In the genomic region with DNA sequence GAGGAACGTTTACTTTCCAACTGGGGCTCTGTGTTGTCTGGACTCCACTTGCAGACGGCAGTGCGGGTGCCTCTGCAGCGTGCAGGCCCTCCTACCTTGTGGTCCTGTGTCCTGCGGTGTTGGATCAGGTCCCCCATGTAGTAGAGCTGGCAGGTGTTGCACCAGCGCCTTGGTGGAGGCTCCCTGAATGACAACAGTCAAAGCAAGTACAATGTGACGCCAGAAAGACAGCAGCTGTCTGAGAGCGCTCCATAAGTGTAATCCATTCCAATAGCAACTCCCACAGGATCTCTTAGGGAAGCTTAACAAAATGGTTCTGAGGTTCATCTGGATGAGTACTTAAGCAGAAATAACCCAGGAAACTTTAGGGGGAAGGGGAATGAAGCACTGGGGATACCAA, we compare ENCODE assay signal across 14 cellular contexts. TPM values are rescaled to one million over a fixed set of nuclear protein-coding genes. Genes with fewer than 3 reads are reported as not detected.
"Had no signal": no experiment of that assay in that cellular context is flagged by ENCODE, and none has a peak within 500 bp of the region (broad histone marks: within the 10 kb centered on the region; RNA-seq: fewer than 3 reads in every experiment).

No MANE protein-coding gene starts in this region.

- DNase-seq: activated CD4-positive, alpha-beta T cell treated with anti-CD3 and anti-CD28 coated beads, Interleukin-2, amount 50 U/mL, for 4 hours; activated gamma-delta T cell treated with Interleukin-2 at 50 U/mL for 16 hours; activated naive CD8-positive, alpha-beta T cell treated with anti-CD3 and anti-CD28 coated beads for 36 hours; activated T-cell treated with anti-CD3 and anti-CD28 coated beads, Interleukin-2, amount 50 U/mL, for 24 hours; foreskin melanocyte; heart right ventricle; left lung; pancreas; T-helper 2 cell; transverse colon had no signal

- H3K4me1 Mint-ChIP-seq: neural crest cell; stimulated activated effector memory CD8-positive, alpha-beta T cell treated with anti-CD3 and anti-CD28 coated beads, Interleukin-12 subunit alpha, Interleukin-12 subunit beta, amount 100 ng/mL, for 72 hours had no signal

- H3K27me3 Mint-ChIP-seq: activated naive CD8-positive, alpha-beta T cell treated with anti-CD3 and anti-CD28 coated beads for 36 hours; activated T-cell treated with anti-CD3 and anti-CD28 coated beads, Interleukin-2, amount 50 U/mL, for 24 hours had no signal

- H3K27ac Mint-ChIP-seq: activated naive CD8-positive, alpha-beta T cell treated with anti-CD3 and anti-CD28 coated beads for 36 hours; activated T-cell treated with anti-CD3 and anti-CD28 coated beads, Interleukin-2, amount 50 U/mL, for 24 hours; stimulated activated effector memory CD8-positive, alpha-beta T cell treated with anti-CD3 and anti-CD28 coated beads, Interleukin-12 subunit alpha, Interleukin-12 subunit beta, amount 100 ng/mL, for 72 hours had no signal

- H3K4me3 Mint-ChIP-seq: activated naive CD8-positive, alpha-beta T cell treated with anti-CD3 and anti-CD28 coated beads for 36 hours; activated T-cell treated with anti-CD3 and anti-CD28 coated beads, Interleukin-2, amount 50 U/mL, for 24 hours; neural crest cell; stimulated activated effector memory CD8-positive, alpha-beta T cell treated with anti-CD3 and anti-CD28 coated beads, Interleukin-12 subunit alpha, Interleukin-12 subunit beta, amount 100 ng/mL, for 72 hours had no signal

- H3K9me3 Mint-ChIP-seq: activated naive CD8-positive, alpha-beta T cell treated with anti-CD3 and anti-CD28 coated beads for 36 hours; activated T-cell treated with anti-CD3 and anti-CD28 coated beads, Interleukin-2, amount 50 U/mL, for 24 hours; neural crest cell; stimulated activated effector memory CD8-positive, alpha-beta T cell treated with anti-CD3 and anti-CD28 coated beads, Interleukin-12 subunit alpha, Interleukin-12 subunit beta, amount 100 ng/mL, for 72 hours had no signal

- ATAC-seq: left lung; pancreas; stimulated activated effector memory CD8-positive, alpha-beta T cell treated with anti-CD3 and anti-CD28 coated beads, Interleukin-12 subunit alpha, Interleukin-12 subunit beta, amount 100 ng/mL, for 72 hours had no signal

RNA-seq across cellular contexts. Expression of a gene that starts 20.7 kb away (rescaled TPM):
- total RNA-seq: activated naive CD8-positive, alpha-beta T cell treated with anti-CD3 and anti-CD28 coated beads for 36 hours; cerebellum; endothelial cell of umbilical vein; neural crest cell had no signal
